16 cellular contexts compared by ENCODE assay signal in genomic region chr1:32331549-32331948, GRCh38. TPM values are rescaled to one million over a fixed set of nuclear protein-coding genes. Genes with fewer than 3 reads are reported as not detected.
A peak's percentile ranks its signal among the peaks of the same experiment; 100 is the strongest.
DNase-seq lines count a peak whose midpoint lies in the region; ATAC-seq, FAIRE-seq and TF ChIP-seq lines count a peak whose summit lies in the region.
"Had no signal": no experiment of that assay in that cellular context is flagged by ENCODE, and none has a peak within 500 bp of the region (broad histone marks: within the 10 kb centered on the region; RNA-seq: fewer than 3 reads in every experiment).

No MANE protein-coding gene starts in this region.

- H3K27me3 ChIP-seq in DOHH2 (ENCODE audit: control insufficient read depth, low read length) (no peaks in the 10 kb centered on the region), OCI-LY1 (ENCODE audit: insufficient read depth, low read length) (0 out of 2 replicates have a peak, but pooled peaks cover under 1% of the 10 kb centered on the region), H1 (replicated peaks in 1 of 4; ENCODE audit: control insufficient read depth in 3 of 4, extremely low read depth in 1 of 4, insufficient read depth in 3 of 4, low read length in 3 of 4) (peaks cover 0 to 1% (median 0%) of the 10 kb centered on the region in 4 experiments; a peak in 3 of 7 replicates), foreskin keratinocyte (peaks cover 5% of the 10 kb centered on the region)
- H3K27me3 ChIP-seq: BLaER1 treated with 17β-estradiol and CSF1 and Interleukin-3, amounts not matched to agents 10 nM and 100 nM had no signal

- no peak overlapping the region for H3K14ac ChIP-seq in H1 (ENCODE audit: insufficient read length)

- H3K4me2 ChIP-seq in DOHH2 (ENCODE audit: low read length) (no peak overlapping the region), OCI-LY1 (ENCODE audit: low read length) (no peak overlapping the region), H1 (ENCODE audit: insufficient read depth in 1 of 2, low read depth in 2 of 2, low read length in 2 of 2) (no peak overlapping the region)
- H3K4me2 ChIP-seq: SK-N-SH had no signal

- no peak overlapping the region for H3K4ac ChIP-seq in H1 (replicated peaks; ENCODE audit: insufficient read length, low read depth, low read length)

- no peaks in the 10 kb centered on the region for H3K9me3 ChIP-seq in DOHH2 (ENCODE audit: control insufficient read depth, insufficient read depth, low read length)
- no peaks in the 10 kb centered on the region for H3K9me3 ChIP-seq in OCI-LY1 (ENCODE audit: low read length)
- H3K9me3 ChIP-seq in H1 (ENCODE audit: insufficient read depth in 2 of 2, low read depth in 1 of 2, low read length in 1 of 2), result no peaks in the 10 kb centered on the region
- H3K9me3 ChIP-seq: BLaER1 treated with 17β-estradiol and CSF1 and Interleukin-3, amounts not matched to agents 10 nM and 100 nM; SK-N-SH had no signal

- 94% methylated on average over 12 of the region's 12 CpGs; no CpG with 5 or more reads in 1 of the 2 experiments for WGBS in H1 (ENCODE audit: extremely low coverage in 1 of 2, insufficient coverage in 1 of 2, insufficient read length in 1 of 2, insufficient replicate concordance in 2 of 2, low coverage in 1 of 2, low lambda C conversion rate in 2 of 2, missing lambda C conversion rate in 1 of 2), 2 experiments

- H3K56ac ChIP-seq in H1 (replicated peaks; ENCODE audit: insufficient read length, low read depth, low read length), result no peak overlapping the region

- H3K23me2 ChIP-seq in H1 (ENCODE audit: low read depth, low read length), result peaks cover 10% of the 10 kb centered on the region; the same call in 1 of the 2 replicates

- no peak; a peak in 1 of 3 replicates for TF ChIP-seq POLR2A in H1 (IDR thresholded peaks at IDR 0.05; ENCODE audit: control extremely low read depth in 1 of 2, low read depth in 2 of 2, low read length in 2 of 2)

- no peak overlapping the region for H4K8ac ChIP-seq in H1 (ENCODE audit: extremely low read depth, insufficient read depth, low read length)

- H4K91ac ChIP-seq in H1 (replicated peaks; ENCODE audit: insufficient read length, low read length), result no peak overlapping the region

- CTCF ChIA-PET in H1 (lab: Charles Lee; ENCODE audit: partially characterized antibody), result interaction anchor here (1.0 to 3.6 kb wide), 6 partner anchors 9 to 130 kb away, joined by 3 to 14 read pairs (median 4); no protein-coding TSS in a partner anchor

- H4K20me1 ChIP-seq in DOHH2 (ENCODE audit: control insufficient read depth, insufficient read depth, low read depth, low read length) (peaks cover 15% of the 10 kb centered on the region), OCI-LY1 (ENCODE audit: insufficient read depth, low read length) (no peaks in the 10 kb centered on the region), H1 (replicated peaks in 1 of 2; ENCODE audit: control insufficient read depth in 1 of 2, insufficient read depth in 2 of 2, low read length in 2 of 2) (peaks cover 9 to 20% of the 10 kb centered on the region in 2 experiments)

- H2AFZ ChIP-seq in OCI-LY1 (ENCODE audit: low read length) (no peak overlapping the region), H1 (ENCODE audit: low read length) (no peak overlapping the region)

- H3K23ac ChIP-seq in H1 (ENCODE audit: insufficient read length), result no peak overlapping the region

- peaks cover 35% of the 10 kb centered on the region for H3F3A ChIP-seq in DOHH2 (ENCODE audit: control insufficient read depth, insufficient read depth)
- peaks cover 15% of the 10 kb centered on the region for H3F3A ChIP-seq in OCI-LY1 (ENCODE audit: insufficient read depth, low read length)

- H3K27ac ChIP-seq in DOHH2 (ENCODE audit: low read depth, low read length) (peak overlapping the region; percentile 23; the same call in 1 of the 2 replicates), OCI-LY1 (ENCODE audit: low read depth, low read length, poor library complexity, severe bottlenecking) (peak overlapping the region; percentile 77), H1 (ENCODE audit: low read depth, low read length) (no peak overlapping the region), foreskin keratinocyte (no peak overlapping the region)

- H4K5ac ChIP-seq in H1 (ENCODE audit: insufficient read length, low read depth, low read length), result no peak overlapping the region

- no peak overlapping the region for H2BK15ac ChIP-seq in H1 (ENCODE audit: low read length)

- H3K9me3 Mint-ChIP-seq in stimulated activated memory B cell treated with anti-CD40 and anti-IgM and Interleukin-4, amounts not matched to agents 10 μg/mL and 1 μg/mL and 100 μg/mL, for 72 hours, result no peaks in the 10 kb centered on the region

- peaks cover 84% of the 10 kb centered on the region for H3K36me3 ChIP-seq in DOHH2 (ENCODE audit: control insufficient read depth, low read length)
- peaks cover 82% of the 10 kb centered on the region for H3K36me3 ChIP-seq in OCI-LY1 (ENCODE audit: insufficient read depth, low read length)
- H3K36me3 ChIP-seq in H1 (ENCODE audit: control insufficient read depth in 2 of 4, insufficient read depth in 4 of 4, low read length in 3 of 4), result peaks cover 24 to 79% (median 36%) of the 10 kb centered on the region in 4 experiments; a peak in 7 of 8 replicates

- peaks cover 2% of the 10 kb centered on the region; the same call in 1 of the 2 replicates for H3K79me1 ChIP-seq in H1 (ENCODE audit: low read depth, low read length)

- no peak for FAIRE-seq in H1 (lab: Jason Lieb, UNC)

- DNase-seq in H1 (ENCODE audit: low read depth in 1 of 2, low spot score in 2 of 2), result no peak
- no peak for DNase-seq in activated CD4-positive, alpha-beta T cell treated with anti-CD3 and anti-CD28 coated beads, Interleukin-2, amount 50 U/mL, for 1 hour
- DNase-seq in foreskin keratinocyte, result no peak
- DNase-seq: activated naive CD4-positive, alpha-beta T cell treated with anti-CD3 and anti-CD28 coated beads, Interleukin-2, amount 50 U/mL, for 16 hours; effector CD4-positive, alpha-beta T cell; MM.1S; NCI-H1930; NCI-H510A treated with DMSO at 0.1 percent for 48 hours; SK-N-SH had no signal

- TF ChIP-seq CTCF in DOHH2 (IDR thresholded peaks at IDR 0.05; ENCODE audit: low read depth, low read length, poor library complexity, severe bottlenecking) (no peak), OCI-LY1 (IDR thresholded peaks at IDR 0.05; ENCODE audit: low read length) (no peak), H1 (IDR thresholded peaks at IDR 0.05; ENCODE audit: control extremely low read depth in 1 of 3, insufficient read depth in 1 of 3, low read depth in 1 of 3, low read length in 3 of 3) (no peak), foreskin keratinocyte (conservative IDR thresholded peaks at IDR 0.05) (no peak)

- no peaks in the 10 kb centered on the region for H3K27me3 Mint-ChIP-seq in stimulated activated memory B cell treated with anti-CD40 and anti-IgM and Interleukin-4, amounts not matched to agents 10 μg/mL and 1 μg/mL and 100 μg/mL, for 72 hours

- peaks cover 47% of the 10 kb centered on the region for H3K36me3 Mint-ChIP-seq in stimulated activated memory B cell treated with anti-CD40 and anti-IgM and Interleukin-4, amounts not matched to agents 10 μg/mL and 1 μg/mL and 100 μg/mL, for 72 hours

- no peak overlapping the region for H3K18ac ChIP-seq in H1 (ENCODE audit: extremely low read depth, low read length)

- H3K9me2 ChIP-seq in DOHH2 (replicated peaks; ENCODE audit: control insufficient read depth, low read length) (no peaks in the 10 kb centered on the region), OCI-LY1 (ENCODE audit: low read depth, low read length) (no peaks in the 10 kb centered on the region)
- H3K9me2 ChIP-seq: SK-N-SH had no signal

- ATAC-seq in stimulated activated memory B cell treated with anti-CD40 and anti-IgM and Interleukin-4, amounts not matched to agents 10 μg/mL and 1 μg/mL and 100 μg/mL, for 72 hours, result no peak
- ATAC-seq in HG02571 (IDR thresholded peaks at IDR 0.05; ENCODE audit: unreplicated experiment) (no peak), foreskin keratinocyte (no peak)

- H2BK5ac ChIP-seq in H1 (ENCODE audit: low read depth, low read length), result 0 out of 2 replicates have a peak overlapping the region, but pooled peaks have one; percentile 31

- H2BK12ac ChIP-seq in H1 (ENCODE audit: low read depth, low read length), result no peak overlapping the region

- H2BK120ac ChIP-seq in H1 (replicated peaks; ENCODE audit: low read depth, low read length), result no peak overlapping the region

- H2AK5ac ChIP-seq in H1 (ENCODE audit: low read depth, low read length), result no peak overlapping the region

- H2BK20ac ChIP-seq in H1 (ENCODE audit: low read length), result no peak overlapping the region

- H3K4me3 Mint-ChIP-seq in stimulated activated memory B cell treated with anti-CD40 and anti-IgM and Interleukin-4, amounts not matched to agents 10 μg/mL and 1 μg/mL and 100 μg/mL, for 72 hours, result no peak overlapping the region

- POLR2A ChIA-PET in H1 (lab: Charles Lee; ENCODE audit: partially characterized antibody), result interaction anchor here (0.8 to 13.4 kb wide), 28 partner anchors 10 to 248 kb away, joined by 3 to 321 read pairs (median 4); partner anchors contain the start of genes BSDC1, CCDC28B, FAM167B and FAM229A

- no peak for TF ChIP-seq EP300 in H1 (IDR thresholded peaks at IDR 0.05; ENCODE audit: borderline replicate concordance in 1 of 2, low read depth in 2 of 2, low read length in 2 of 2)

- no peak for TF ChIP-seq RAD21 in H1 (IDR thresholded peaks at IDR 0.05 in 1 of 2, conservative IDR thresholded peaks at IDR 0.05 in 1 of 2; ENCODE audit: low read depth in 2 of 2, low read length in 2 of 2)

- H3K4me1 Mint-ChIP-seq in stimulated activated memory B cell treated with anti-CD40 and anti-IgM and Interleukin-4, amounts not matched to agents 10 μg/mL and 1 μg/mL and 100 μg/mL, for 72 hours, result peaks cover 49% of the 10 kb centered on the region

- H3K27ac Mint-ChIP-seq in stimulated activated memory B cell treated with anti-CD40 and anti-IgM and Interleukin-4, amounts not matched to agents 10 μg/mL and 1 μg/mL and 100 μg/mL, for 72 hours, result peak overlapping the region; percentile 40

- H3K9ac ChIP-seq in OCI-LY1 (ENCODE audit: low read length), result no peak overlapping the region
- no peak overlapping the region for H3K9ac ChIP-seq in H1 (replicated peaks in 1 of 4; ENCODE audit: extremely low read depth in 1 of 4, low read depth in 3 of 4, low read length in 3 of 4)
- H3K9ac ChIP-seq: SK-N-SH had no signal

- H3K4me1 ChIP-seq in DOHH2 (ENCODE audit: control insufficient read depth, low read length), result peaks cover 28% of the 10 kb centered on the region
- H3K4me1 ChIP-seq in OCI-LY1 (ENCODE audit: insufficient read depth, low read length, severe bottlenecking), result peaks cover 32% of the 10 kb centered on the region
- H3K4me1 ChIP-seq in H1 (replicated peaks in 1 of 4; ENCODE audit: control insufficient read depth in 3 of 4, insufficient read depth in 4 of 4, low read length in 3 of 4), result peaks cover 5 to 24% (median 16%) of the 10 kb centered on the region in 4 experiments
- H3K4me1 ChIP-seq in foreskin keratinocyte, result no peaks in the 10 kb centered on the region

- peaks cover 42% of the 10 kb centered on the region for H3K79me2 ChIP-seq in DOHH2 (ENCODE audit: control insufficient read depth, low read length)
- H3K79me2 ChIP-seq in OCI-LY1 (ENCODE audit: insufficient read depth, low read length), result peaks cover 7% of the 10 kb centered on the region; the same call in 1 of the 2 replicates
- H3K79me2 ChIP-seq in H1 (ENCODE audit: control insufficient read depth in 1 of 2, insufficient read depth in 2 of 2, low read length in 2 of 2), result peaks cover 4 to 21% of the 10 kb centered on the region in 2 experiments; a peak in 3 of 4 replicates

- H3K4me3 ChIP-seq in DOHH2 (ENCODE audit: low read length) (no peak overlapping the region), OCI-LY1 (ENCODE audit: low read depth, low read length, poor library complexity, severe bottlenecking) (no peak overlapping the region), H1 (ENCODE audit: extremely low read depth in 1 of 4, insufficient read depth in 2 of 4, low read depth in 3 of 4, low read length in 4 of 4) (no peak overlapping the region)
- H3K4me3 ChIP-seq: BLaER1 treated with 17β-estradiol and CSF1 and Interleukin-3, amounts not matched to agents 10 nM and 100 nM had no signal

RNA-seq across cellular contexts. Expression of gene MARCKSL1, which starts 4.5 kb away (rescaled TPM):
- total RNA-seq in H1 (2021; fragmentation: NEBNext Ultra II Directional; extraction: Animal tissue kit (Norgen Biotek cat#: 25700)), result 536 and 557 TPM in 2 replicates
- polyA plus RNA-seq in H1 (2011; rRNA removed) (558 and 618 TPM in 2 replicates), foreskin keratinocyte (26.5 and 44.2 TPM in 2 replicates)
- 499 TPM for polyA plus RNA-seq in H1 (2011; cell fraction: cytosol; rRNA removed)
- polyA plus RNA-seq in H1 (2011; cell fraction: nucleus; rRNA removed), result 234 TPM
- polyA plus RNA-seq in H1 (2012, experiment 1 of 2), result 381 to 528 TPM (median 488 TPM) in 4 replicates
- 579 TPM for polyA plus RNA-seq in H1 (2012, experiment 2 of 2)
- 490 TPM for polyA plus RNA-seq in H1 (2013, experiment 1 of 2)
- 500 TPM for polyA plus RNA-seq in H1 (2013, experiment 2 of 2)
- 278 and 338 TPM in 2 replicates for polyA minus RNA-seq in H1 (2011; rRNA and poly(A)+ RNA removed)
- 161 TPM for polyA minus RNA-seq in H1 (2011; cell fraction: cytosol; rRNA and poly(A)+ RNA removed)
- polyA minus RNA-seq in H1 (2011; cell fraction: nucleus; rRNA and poly(A)+ RNA removed), result 161 TPM
- 14.6 and 26.4 TPM in 2 replicates for total RNA-seq in foreskin keratinocyte

RNA-seq across cellular contexts. Expression of gene FAM229A, which starts 30.7 kb away (rescaled TPM):
- 4.1 and 4.2 TPM in 2 replicates for total RNA-seq in H1 (2021; fragmentation: NEBNext Ultra II Directional; extraction: Animal tissue kit (Norgen Biotek cat#: 25700))
- polyA plus RNA-seq in H1 (2011; rRNA removed), result 4.2 and 7.5 TPM in 2 replicates
- 6.3 TPM for polyA plus RNA-seq in H1 (2011; cell fraction: cytosol; rRNA removed)
- 19.5 TPM for polyA plus RNA-seq in H1 (2011; cell fraction: nucleus; rRNA removed)
- 3.5 to 5.0 TPM (median 4.1 TPM) in 4 replicates for polyA plus RNA-seq in H1 (2012, experiment 1 of 2)
- polyA plus RNA-seq in H1 (2012, experiment 2 of 2), result 4.7 TPM
- polyA plus RNA-seq in H1 (2013, experiment 1 of 2), result 3.7 TPM
- polyA plus RNA-seq in H1 (2013, experiment 2 of 2), result 2.8 TPM
- polyA minus RNA-seq in H1 (2011; rRNA and poly(A)+ RNA removed), result 1.7 and 2.6 TPM in 2 replicates
- 1.0 TPM for polyA minus RNA-seq in H1 (2011; cell fraction: cytosol; rRNA and poly(A)+ RNA removed)
- 5.4 TPM for polyA minus RNA-seq in H1 (2011; cell fraction: nucleus; rRNA and poly(A)+ RNA removed)
- total RNA-seq in foreskin keratinocyte, result 0.32 and 0.61 TPM in 2 replicates
- polyA plus RNA-seq in foreskin keratinocyte, result 0.42 and 0.71 TPM in 2 replicates

RNA-seq across cellular contexts. Expression of gene TSSK3, which starts 30.8 kb away (rescaled TPM):
- 1.2 and 1.5 TPM in 2 replicates for total RNA-seq in H1 (2021; fragmentation: NEBNext Ultra II Directional; extraction: Animal tissue kit (Norgen Biotek cat#: 25700))
- polyA plus RNA-seq in H1 (2011; rRNA removed) (1.2 and 1.9 TPM in 2 replicates), foreskin keratinocyte (0.06 TPM in 1 of 2 replicates, not detected in the other)
- polyA plus RNA-seq in H1 (2011; cell fraction: cytosol; rRNA removed), result 1.1 TPM
- polyA plus RNA-seq in H1 (2011; cell fraction: nucleus; rRNA removed), result 2.3 TPM
- polyA plus RNA-seq in H1 (2012, experiment 1 of 2), result 1.1 to 2.7 TPM (median 2.0 TPM) in 4 replicates
- polyA plus RNA-seq in H1 (2012, experiment 2 of 2), result 0.75 TPM
- 0.97 TPM for polyA plus RNA-seq in H1 (2013, experiment 1 of 2)
- 1.8 TPM for polyA plus RNA-seq in H1 (2013, experiment 2 of 2)
- 0.76 and 1.2 TPM in 2 replicates for polyA minus RNA-seq in H1 (2011; rRNA and poly(A)+ RNA removed)
- polyA minus RNA-seq in H1 (2011; cell fraction: cytosol; rRNA and poly(A)+ RNA removed), result not detected
- polyA minus RNA-seq in H1 (2011; cell fraction: nucleus; rRNA and poly(A)+ RNA removed), result 2.7 TPM
- 0.65 TPM in 1 of 2 replicates, not detected in the other for total RNA-seq in foreskin keratinocyte
- total RNA-seq: HT1080, PC-3 had no signal

RNA-seq across cellular contexts. Expression of gene HDAC1, which starts 39.7 kb away (rescaled TPM):
- 111 and 112 TPM in 2 replicates for total RNA-seq in H1 (2021; fragmentation: NEBNext Ultra II Directional; extraction: Animal tissue kit (Norgen Biotek cat#: 25700))
- polyA plus RNA-seq in H1 (2011; rRNA removed), result 98.6 and 125 TPM in 2 replicates
- polyA plus RNA-seq in H1 (2011; cell fraction: cytosol; rRNA removed), result 167 TPM
- 117 TPM for polyA plus RNA-seq in H1 (2011; cell fraction: nucleus; rRNA removed)
- 163 to 210 TPM (median 188 TPM) in 4 replicates for polyA plus RNA-seq in H1 (2012, experiment 1 of 2)
- 40.2 TPM for polyA plus RNA-seq in H1 (2012, experiment 2 of 2)
- 75.4 TPM for polyA plus RNA-seq in H1 (2013, experiment 1 of 2)
- 69.8 TPM for polyA plus RNA-seq in H1 (2013, experiment 2 of 2)
- 167 and 243 TPM in 2 replicates for polyA minus RNA-seq in H1 (2011; rRNA and poly(A)+ RNA removed)
- polyA minus RNA-seq in H1 (2011; cell fraction: cytosol; rRNA and poly(A)+ RNA removed), result 62.5 TPM
- 104 TPM for polyA minus RNA-seq in H1 (2011; cell fraction: nucleus; rRNA and poly(A)+ RNA removed)
- total RNA-seq in foreskin keratinocyte, result 90.8 and 102 TPM in 2 replicates
- 72.9 and 87.4 TPM in 2 replicates for polyA plus RNA-seq in foreskin keratinocyte

Comparison
In these comparisons a context has a peak if more than half of its experiments do, and no peak if none do; other contexts are left out.
1. H3K27ac ChIP-seq: peak in DOHH2 (single experiment) and OCI-LY1 (single experiment); none in H1 (single experiment) and foreskin keratinocyte (single experiment).
2. RNA of gene MARCKSL1, which starts 4.5 kb away (total RNA-seq): 536 to 557 TPM in H1; 14.6 to 26.4 TPM in foreskin keratinocyte; every median in the first group is over 10 times any median in the second.